In the genomic region with DNA sequence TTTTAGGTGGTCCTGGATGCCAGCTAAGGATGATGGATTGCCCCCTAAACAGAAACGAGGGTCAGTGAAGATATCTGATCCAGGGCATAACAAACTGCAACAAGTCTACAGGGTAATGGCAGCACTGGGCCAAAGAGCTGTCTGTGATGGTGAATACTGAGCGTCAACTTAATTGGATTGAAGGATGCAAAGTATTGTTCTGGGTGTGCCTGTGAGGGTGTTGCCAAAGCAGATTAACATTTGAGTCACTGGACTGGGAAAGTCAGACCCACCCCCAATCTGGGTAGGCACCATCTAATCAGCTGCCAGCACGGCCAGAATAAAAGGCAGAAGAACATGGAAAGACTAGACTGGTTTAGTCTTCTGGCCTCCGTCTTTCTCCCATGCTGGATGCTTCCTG, we compare ENCODE assay signal across 24 cellular contexts.
"Had no signal": no experiment of that assay in that cellular context is flagged by ENCODE, and none has a peak within 500 bp of the region (broad histone marks: within the 10 kb centered on the region; RNA-seq: fewer than 3 reads in every experiment).

No MANE protein-coding gene starts in this region.

- DNase-seq: dermis blood vessel endothelial cell; effector memory CD4-positive, alpha-beta T cell; erythroblast; hypothalamus; immature natural killer cell; islet precursor cell; kidney glomerular epithelial cell; left colon; left ventricle myocardium inferior; lower lobe of right lung; naive thymus-derived CD8-positive, alpha-beta T cell; right cardiac atrium; sigmoid colon; stimulated activated CD4-positive, alpha-beta T cell treated with anti-CD3 and anti-CD28 coated beads, Interleukin-4, amount 100 ng/mL, for 4 hours; stimulated activated naive CD8-positive, alpha-beta T cell treated with anti-CD3 and anti-CD28 coated beads, Interleukin-15, Interleukin-2, amounts not matched to agents 100 U/mL and 50 U/mL, for 24 hours; substantia nigra; testis; tibial artery had no signal

- ATAC-seq: left colon; lower lobe of right lung; naive thymus-derived CD8-positive, alpha-beta T cell; right cardiac atrium; stimulated activated memory B cell treated with anti-CD40 and anti-IgM and Interleukin-4, amounts not matched to agents 10 μg/mL and 1 μg/mL and 100 μg/mL, for 72 hours; stimulated activated naive CD8-positive, alpha-beta T cell treated with anti-CD3 and anti-CD28 coated beads, Interleukin-15, Interleukin-2, amounts not matched to agents 100 U/mL and 50 U/mL, for 24 hours had no signal

- H3K79me2 ChIP-seq: parathyroid adenoma had no signal

- H3K27ac Mint-ChIP-seq: immature natural killer cell; naive thymus-derived CD8-positive, alpha-beta T cell; progenitor cell of endocrine pancreas; stimulated activated memory B cell treated with anti-CD40 and anti-IgM and Interleukin-4, amounts not matched to agents 10 μg/mL and 1 μg/mL and 100 μg/mL, for 72 hours; type B pancreatic cell had no signal

- H3K36me3 Mint-ChIP-seq: immature natural killer cell; stimulated activated memory B cell treated with anti-CD40 and anti-IgM and Interleukin-4, amounts not matched to agents 10 μg/mL and 1 μg/mL and 100 μg/mL, for 72 hours; type B pancreatic cell had no signal

- H3K27ac ChIP-seq: coronary artery, left ventricle myocardium inferior, lower lobe of right lung, parathyroid adenoma, sigmoid colon, testis, tibial artery had no signal

- H3K36me3 ChIP-seq: left ventricle myocardium inferior, lower lobe of right lung, sigmoid colon, tibial artery had no signal

- H3K4me3 ChIP-seq: coronary artery, left ventricle myocardium inferior, lower lobe of right lung, sigmoid colon, testis, tibial artery had no signal

- H3K27me3 ChIP-seq: sigmoid colon, testis, tibial artery had no signal

- H3K9me3 ChIP-seq: lower lobe of right lung, sigmoid colon, testis, tibial artery had no signal

- H2AFZ ChIP-seq: parathyroid adenoma had no signal

- H3K4me1 ChIP-seq: left ventricle myocardium inferior, lower lobe of right lung, parathyroid adenoma, sigmoid colon, testis, tibial artery had no signal

- H3K9me3 Mint-ChIP-seq: stimulated activated memory B cell treated with anti-CD40 and anti-IgM and Interleukin-4, amounts not matched to agents 10 μg/mL and 1 μg/mL and 100 μg/mL, for 72 hours had no signal

- H3K9ac ChIP-seq: parathyroid adenoma had no signal

- H3K4me3 Mint-ChIP-seq: immature natural killer cell; naive thymus-derived CD8-positive, alpha-beta T cell; neural crest cell; stimulated activated memory B cell treated with anti-CD40 and anti-IgM and Interleukin-4, amounts not matched to agents 10 μg/mL and 1 μg/mL and 100 μg/mL, for 72 hours; type B pancreatic cell had no signal

- H3K4me1 Mint-ChIP-seq: immature natural killer cell, neural crest cell had no signal
